1 cellular context compared by ENCODE assay signal in genomic region chr1:46458846-46459245, GRCh38.
TF ChIP-seq lines count a peak whose summit lies in the region.

No MANE protein-coding gene starts in this region.

TF ChIP-seq in H1, 55 proteins besides CTCF, POLR2A, EP300 and RAD21 (continued from another document):
- TF ChIP-seq RFX5 (IDR thresholded peaks at IDR 0.05; ENCODE audit: borderline replicate concordance, low read depth, low read length), result no peak
- no peak for TF ChIP-seq SIX5 (IDR thresholded peaks at IDR 0.05; ENCODE audit: low read depth, low read length)
- TF ChIP-seq USF2 (IDR thresholded peaks at IDR 0.05; ENCODE audit: low read length), result no peak
